Comparison of ENCODE assay signal across 25 cellular contexts in the genomic region with DNA sequence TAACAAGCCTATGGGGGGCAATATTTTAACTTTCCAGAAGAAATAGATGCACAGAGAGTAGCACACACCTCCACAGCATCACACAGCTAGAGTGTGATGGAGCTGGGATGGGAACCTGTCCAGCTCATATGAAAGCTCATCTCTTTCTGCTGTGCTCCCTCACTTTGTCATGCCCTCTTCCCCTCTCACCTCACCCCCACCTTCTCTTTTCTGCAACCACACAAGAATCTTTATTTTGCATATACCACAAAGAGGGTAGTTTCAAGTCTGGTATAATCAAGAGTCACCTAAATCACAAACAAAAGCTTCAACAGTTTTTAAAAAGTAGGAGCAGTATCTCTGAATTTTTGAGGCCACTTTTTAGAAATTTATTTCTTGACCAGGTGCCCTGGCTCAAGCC. TPM values are rescaled to one million over a fixed set of nuclear protein-coding genes. Genes with fewer than 3 reads are reported as not detected.
"Had no signal": no experiment of that assay in that cellular context is flagged by ENCODE, and none has a peak within 500 bp of the region (broad histone marks: within the 10 kb centered on the region; RNA-seq: fewer than 3 reads in every experiment).

No MANE protein-coding gene starts in this region.

- H3K36me3 ChIP-seq: SJSA1 had no signal

- H3K4me3 Mint-ChIP-seq: IgD-negative memory B cell had no signal

- ATAC-seq: K562 had no signal

- H3K4me1 ChIP-seq: SJSA1 had no signal

- H3K9me3 ChIP-seq: SJSA1 had no signal

- DNase-seq: Kasumi-1, MV-4-11, NCI-H1048, NCI-H1105, NCI-H1436 treated with DMSO at 0.1 percent for 48 hours, NCI-H1694, NCI-H187 treated with DMSO at 0.1 percent for 48 hours, NCI-H2029 treated with DMSO at 0.1 percent for 48 hours, NCI-H2107, NCI-H2227 treated with DMSO at 0.1 percent for 48 hours, NCI-H524, NCI-H526 treated with DMSO at 0.1 percent for 48 hours, NCI-H748 treated with DMSO at 0.1 percent for 48 hours, Right ventricle myocardium superior, RPMI8226, SIG-M5 had no signal

- H3K27ac ChIP-seq: HL-60, KMS-11, SJSA1, SK-N-MC had no signal

- H3K4me1 Mint-ChIP-seq: IgD-negative memory B cell had no signal

- H3K36me3 Mint-ChIP-seq: IgD-negative memory B cell had no signal

- H3K4me2 ChIP-seq: KMS-11 had no signal

- H3K9ac ChIP-seq: KMS-11 had no signal

- H3K4me3 ChIP-seq: K562, SJSA1, SK-N-MC had no signal

- H3K27ac Mint-ChIP-seq: IgD-negative memory B cell had no signal

RNA-seq across cellular contexts. Expression of a gene that starts 22.6 kb away (rescaled TPM):
- total RNA-seq: Right ventricle myocardium superior had no signal

RNA-seq across cellular contexts. Expression of a gene that starts 44.4 kb away (rescaled TPM):
- total RNA-seq: K562; M059J; NCI-H460; Right ventricle myocardium superior; SJSA1; T-helper 1 cell treated with Interleukin-12 subunit alpha and Interleukin-12 subunit beta and Interleukin-4 antibody, amounts not matched to agents 30 ng/mL and 1 ng/mL, for 36 hours had no signal
- polyA plus RNA-seq: IgD-negative memory B cell, K562 had no signal
